ENCODE assay signal across 25 cellular contexts in genomic region chr2:80302001-80302464, GRCh38. TPM values are rescaled to one million over a fixed set of nuclear protein-coding genes. Genes with fewer than 3 reads are reported as not detected.
DNase-seq lines count a peak whose midpoint lies in the region; ATAC-seq and TF ChIP-seq lines count a peak whose summit lies in the region.
"Had no signal": no experiment of that assay in that cellular context is flagged by ENCODE, and none has a peak within 500 bp of the region (broad histone marks: within the 10 kb centered on the region; RNA-seq: fewer than 3 reads in every experiment).

No MANE protein-coding gene starts in this region.

- ATAC-seq in CD4-positive, alpha-beta T cell (ENCODE audit: poor library complexity), result no peak
- ATAC-seq: activated CD8-positive, alpha-beta T cell treated with anti-CD3 and anti-CD28 coated beads, Interleukin-2, amount 10 ng/mL, durations not matched to agents 7 days and 5 days; foreskin keratinocyte had no signal

- H3K36me3 Mint-ChIP-seq in brain (no peaks in the 10 kb centered on the region), progenitor cell of endocrine pancreas (ENCODE audit: insufficient read depth) (no peaks in the 10 kb centered on the region)
- H3K36me3 Mint-ChIP-seq in activated T-cell treated with anti-CD3 and anti-CD28 coated beads, Interleukin-2, amount 50 U/mL, for 24 hours (ENCODE audit: low read depth), result no peaks in the 10 kb centered on the region
- H3K36me3 Mint-ChIP-seq in CD4-positive, alpha-beta T cell (ENCODE audit: low read depth), result no peaks in the 10 kb centered on the region

- no peaks in the 10 kb centered on the region for H3K9me3 ChIP-seq in iPS-20b (ENCODE audit: insufficient read depth, low read depth, low read length)
- no peaks in the 10 kb centered on the region for H3K9me3 ChIP-seq in CD4-positive, alpha-beta T cell (ENCODE audit: control insufficient read depth, low read length)
- H3K9me3 ChIP-seq: neutrophil, right atrium auricular region, uterus had no signal

- peak; percentile 23 for DNase-seq in GM13976 (ENCODE audit: low spot score)
- DNase-seq in progenitor cell of endocrine pancreas (ENCODE audit: low spot score, unreplicated experiment), result no peak
- DNase-seq in DMS153 (lab: John Stamatoyannopoulos, UW), result no peak
- no peak for DNase-seq in activated T-cell treated with anti-CD3 and anti-CD28 coated beads, Interleukin-2, amount 50 U/mL, for 24 hours
- no peak for DNase-seq in CD4-positive, alpha-beta T cell
- DNase-seq in NCI-H526 (lab: John Stamatoyannopoulos, UW), result no peak
- DNase-seq: activated CD8-positive, alpha-beta T cell treated with anti-CD3 and anti-CD28 coated beads, Interleukin-2, amount 10 ng/mL, durations not matched to agents 7 days and 5 days; foreskin keratinocyte; IMR-90; mammary epithelial cell; MM.1S; T-helper 1 cell; uterus had no signal

- peaks cover 35% of the 10 kb centered on the region for H3K4me1 ChIP-seq in iPS-20b (ENCODE audit: insufficient read depth, low read length)
- H3K4me1 ChIP-seq: foreskin keratinocyte, uterus had no signal

- H3K27ac ChIP-seq in iPS-20b (ENCODE audit: low read length), result no peak overlapping the region
- H3K27ac ChIP-seq in CD4-positive, alpha-beta T cell (ENCODE audit: low read depth, low read length), result no peak overlapping the region
- H3K27ac ChIP-seq: foreskin keratinocyte, neutrophil, right atrium auricular region, RWPE1, uterus, VCaP had no signal

- in situ Hi-C loops in GM13976 (cut with MboI; ENCODE audit: low sequenced_read_pairs, unreplicated experiment), result no loop called here

- TF ChIP-seq CTCF in GM13976 (IDR thresholded peaks at IDR 0.05; ENCODE audit: borderline replicate concordance, control extremely low read depth, extremely low read depth, insufficient read depth, missing control alignments) (no peak), brain (conservative IDR thresholded peaks at IDR 0.05) (no peak), progenitor cell of endocrine pancreas (IDR thresholded peaks at IDR 0.05; ENCODE audit: unreplicated experiment) (no peak)
- TF ChIP-seq CTCF in CD4-positive, alpha-beta T cell (IDR thresholded peaks at IDR 0.05), result no peak

- H3K4me1 Mint-ChIP-seq in brain (peaks cover 61% of the 10 kb centered on the region), progenitor cell of endocrine pancreas (ENCODE audit: low read depth) (peaks cover 7% of the 10 kb centered on the region)
- no peaks in the 10 kb centered on the region for H3K4me1 Mint-ChIP-seq in activated T-cell treated with anti-CD3 and anti-CD28 coated beads, Interleukin-2, amount 50 U/mL, for 24 hours (ENCODE audit: low read depth)
- no peaks in the 10 kb centered on the region for H3K4me1 Mint-ChIP-seq in CD4-positive, alpha-beta T cell (ENCODE audit: low read depth)
- H3K4me1 Mint-ChIP-seq: central memory CD8-positive, alpha-beta T cell had no signal

- peak overlapping the region in 4 of 5 experiments; percentile 11 to 85 (median 68) for H3K27ac Mint-ChIP-seq in brain
- H3K27ac Mint-ChIP-seq in progenitor cell of endocrine pancreas, result peak overlapping the region; percentile 70
- no peak overlapping the region for H3K27ac Mint-ChIP-seq in activated T-cell treated with anti-CD3 and anti-CD28 coated beads, Interleukin-2, amount 50 U/mL, for 24 hours
- no peak overlapping the region for H3K27ac Mint-ChIP-seq in CD4-positive, alpha-beta T cell
- H3K27ac Mint-ChIP-seq: activated T-helper 2 cell treated with anti-CD3 and anti-CD28 coated beads, Interferon-gamma antibody, Interleukin-2, Interleukin-4, amounts not matched to agents 10 μg/mL and 5 μg/mL and 100 μg/mL, durations not matched to agents 14 hours and 24 hours and 36 hours; stimulated activated naive CD8-positive, alpha-beta T cell treated with anti-CD3 and anti-CD28 coated beads, Interleukin-15, Interleukin-2, amounts not matched to agents 100 ng/mL and 50 ng/mL, for 24 hours had no signal

- H3K27me3 ChIP-seq in iPS-20b (ENCODE audit: insufficient read depth, low read length), result peaks cover 79% of the 10 kb centered on the region
- H3K27me3 ChIP-seq in CD4-positive, alpha-beta T cell (ENCODE audit: control insufficient read depth, insufficient read depth, low read length), result peaks cover 34% of the 10 kb centered on the region
- H3K27me3 ChIP-seq: uterus had no signal

- H3K36me3 ChIP-seq in iPS-20b (ENCODE audit: insufficient read depth, low read depth, low read length), result no peaks in the 10 kb centered on the region
- H3K36me3 ChIP-seq: neutrophil, right atrium auricular region, uterus had no signal

- H3K4me3 ChIP-seq in iPS-20b (ENCODE audit: low read length), result peak overlapping the region; percentile 66
- H3K4me3 ChIP-seq: uterus had no signal

- CTCF ChIA-PET in CD4-positive, alpha-beta T cell (lab: Charles Lee), result no interaction called here

- peaks cover 0 to 2% (median 0%) of the 10 kb centered on the region in 5 experiments for H3K9me3 Mint-ChIP-seq in brain
- H3K9me3 Mint-ChIP-seq in progenitor cell of endocrine pancreas (ENCODE audit: low read depth), result no peaks in the 10 kb centered on the region
- peaks cover 4% of the 10 kb centered on the region for H3K9me3 Mint-ChIP-seq in activated T-cell treated with anti-CD3 and anti-CD28 coated beads, Interleukin-2, amount 50 U/mL, for 24 hours
- H3K9me3 Mint-ChIP-seq in CD4-positive, alpha-beta T cell, result peaks cover 6% of the 10 kb centered on the region
- H3K9me3 Mint-ChIP-seq: activated T-helper 2 cell treated with anti-CD3 and anti-CD28 coated beads, Interferon-gamma antibody, Interleukin-2, Interleukin-4, amounts not matched to agents 10 μg/mL and 5 μg/mL and 100 μg/mL, durations not matched to agents 14 hours and 24 hours and 36 hours; stimulated activated naive CD8-positive, alpha-beta T cell treated with anti-CD3 and anti-CD28 coated beads, Interleukin-15, Interleukin-2, amounts not matched to agents 100 ng/mL and 50 ng/mL, for 24 hours had no signal

- H3K27me3 Mint-ChIP-seq in brain (peaks cover 49% of the 10 kb centered on the region), progenitor cell of endocrine pancreas (peaks cover 83% of the 10 kb centered on the region)
- H3K27me3 Mint-ChIP-seq in activated T-cell treated with anti-CD3 and anti-CD28 coated beads, Interleukin-2, amount 50 U/mL, for 24 hours, result peaks cover 57% of the 10 kb centered on the region
- peaks cover 64% of the 10 kb centered on the region for H3K27me3 Mint-ChIP-seq in CD4-positive, alpha-beta T cell

- intact Hi-C loops in CD4-positive, alpha-beta T cell (cut with DNase I, micrococcal nuclease), result no loop called here

- H3K4me3 Mint-ChIP-seq in brain (peak overlapping the region; percentile 81 to 95 (median 88)), progenitor cell of endocrine pancreas (ENCODE audit: low read depth) (peak overlapping the region; percentile 70)
- no peak overlapping the region for H3K4me3 Mint-ChIP-seq in activated T-cell treated with anti-CD3 and anti-CD28 coated beads, Interleukin-2, amount 50 U/mL, for 24 hours
- no peak overlapping the region for H3K4me3 Mint-ChIP-seq in CD4-positive, alpha-beta T cell
- H3K4me3 Mint-ChIP-seq: activated CD8-positive, alpha-beta T cell treated with anti-CD3 and anti-CD28 coated beads, Interleukin-2, amount 10 ng/mL, durations not matched to agents 7 days and 5 days; central memory CD8-positive, alpha-beta T cell; stimulated activated naive CD8-positive, alpha-beta T cell treated with anti-CD3 and anti-CD28 coated beads, Interleukin-15, Interleukin-2, amounts not matched to agents 100 ng/mL and 50 ng/mL, for 24 hours had no signal

- H3K9ac ChIP-seq in iPS-20b (ENCODE audit: low read depth, low read length), result no peak overlapping the region

- POLR2A ChIA-PET in CD4-positive, alpha-beta T cell (lab: Charles Lee), result no interaction called here

RNA-seq across cellular contexts. Expression of gene LRRTM1, which starts 2.5 kb away (rescaled TPM):
- polyA plus RNA-seq in brain (ENCODE audit: insufficient read depth, low read depth, low replicate concordance), result 2.6 TPM
- total RNA-seq in progenitor cell of endocrine pancreas, result 1.6 and 1.9 TPM in 2 replicates
- not detected for total RNA-seq in CD4-positive, alpha-beta T cell
- total RNA-seq: activated CD8-positive, alpha-beta T cell treated with anti-CD3 and anti-CD28 coated beads, Interleukin-2, amount 10 ng/mL, durations not matched to agents 7 days and 5 days; activated T-helper 2 cell treated with anti-CD3 and anti-CD28 coated beads, Interferon-gamma antibody, Interleukin-2, Interleukin-4, amounts not matched to agents 10 μg/mL and 5 μg/mL and 100 μg/mL, durations not matched to agents 14 hours and 24 hours and 36 hours; Daoy; endothelial cell of umbilical vein; foreskin keratinocyte; IMR-90; mammary epithelial cell had no signal
- polyA plus RNA-seq: AG04450, endothelial cell of umbilical vein, foreskin keratinocyte, IMR-90, mammary epithelial cell had no signal

Comparison
In these comparisons a context has a peak if more than half of its experiments do, and no peak if none do; other contexts are left out.
1. H3K27ac Mint-ChIP-seq: peak in brain (4 of 5) and progenitor cell of endocrine pancreas (single experiment); none in activated T-cell treated with anti-CD3 and anti-CD28 coated beads, Interleukin-2, amount 50 U/mL, for 24 hours (single experiment) and CD4-positive, alpha-beta T cell (single experiment).
2. H3K4me3 Mint-ChIP-seq: peak in brain (5 of 5) and progenitor cell of endocrine pancreas (single experiment); none in activated T-cell treated with anti-CD3 and anti-CD28 coated beads, Interleukin-2, amount 50 U/mL, for 24 hours (single experiment) and CD4-positive, alpha-beta T cell (single experiment).